29 cellular contexts compared by ENCODE assay signal in genomic region chr5:112734597-112734996, GRCh38.
"Had no signal": no experiment of that assay in that cellular context is flagged by ENCODE, and none has a peak within 500 bp of the region (broad histone marks: within the 10 kb centered on the region; RNA-seq: fewer than 3 reads in every experiment).

No MANE protein-coding gene starts in this region.

- ATAC-seq: activated CD4-positive, alpha-beta T cell treated with anti-CD3 and anti-CD28 coated beads for 36 hours; activated CD8-positive, alpha-beta memory T cell treated with anti-CD3 and anti-CD28 coated beads, Interleukin-2, amount 10 ng/mL, durations not matched to agents 7 days and 5 days; activated CD8-positive, alpha-beta T cell treated with anti-CD3 and anti-CD28 coated beads, Interleukin-2, amount 10 ng/mL, durations not matched to agents 7 days and 5 days; activated naive CD4-positive, alpha-beta T cell treated with anti-CD3 and anti-CD28 coated beads, Interleukin-2, amount 50 U/mL, for 72 hours; effector memory CD8-positive, alpha-beta T cell; foreskin keratinocyte; gastrocnemius medialis; heart left ventricle had no signal

- H3K9me3 Mint-ChIP-seq: activated CD4-positive, alpha-beta memory T cell treated with anti-CD3 and anti-CD28 coated beads for 36 hours; activated CD4-positive, alpha-beta T cell treated with anti-CD3 and anti-CD28 coated beads, Interleukin-2, amount 10 ng/mL, durations not matched to agents 24 days and 14 days; activated naive CD4-positive, alpha-beta T cell treated with anti-CD3 and anti-CD28 coated beads, Interleukin-2, amount 10 ng/mL, durations not matched to agents 7 days and 5 days; activated naive CD4-positive, alpha-beta T cell treated with anti-CD3 and anti-CD28 coated beads, Interleukin-2, amount 50 U/mL, for 72 hours; activated naive CD8-positive, alpha-beta T cell treated with anti-CD3 and anti-CD28 coated beads, Interleukin-2, amount 10 ng/mL, durations not matched to agents 7 days and 5 days; effector memory CD8-positive, alpha-beta T cell had no signal

- H3K4me3 ChIP-seq: esophagus muscularis mucosa, gastrocnemius medialis, heart left ventricle had no signal

- H3K4me3 Mint-ChIP-seq: activated CD4-positive, alpha-beta memory T cell treated with anti-CD3 and anti-CD28 coated beads for 36 hours; activated CD4-positive, alpha-beta T cell treated with anti-CD3 and anti-CD28 coated beads for 36 hours; activated CD4-positive, alpha-beta T cell treated with anti-CD3 and anti-CD28 coated beads, Interleukin-2, amount 10 ng/mL, durations not matched to agents 24 days and 14 days; activated CD8-positive, alpha-beta memory T cell treated with anti-CD3 and anti-CD28 coated beads, Interleukin-2, amount 10 ng/mL, durations not matched to agents 7 days and 5 days; activated CD8-positive, alpha-beta T cell treated with anti-CD3 and anti-CD28 coated beads, Interleukin-2, amount 10 ng/mL, durations not matched to agents 7 days and 5 days; activated naive CD4-positive, alpha-beta T cell treated with anti-CD3 and anti-CD28 coated beads, Interleukin-2, amount 10 ng/mL, durations not matched to agents 7 days and 5 days; activated naive CD8-positive, alpha-beta T cell treated with anti-CD3 and anti-CD28 coated beads, Interleukin-2, amount 10 ng/mL, durations not matched to agents 7 days and 5 days; effector memory CD8-positive, alpha-beta T cell had no signal

- H3K27ac Mint-ChIP-seq: activated CD4-positive, alpha-beta memory T cell treated with anti-CD3 and anti-CD28 coated beads for 36 hours; activated CD4-positive, alpha-beta T cell treated with anti-CD3 and anti-CD28 coated beads for 36 hours; activated CD4-positive, alpha-beta T cell treated with anti-CD3 and anti-CD28 coated beads, Interleukin-2, amount 10 ng/mL, durations not matched to agents 24 days and 14 days; activated CD8-positive, alpha-beta memory T cell treated with anti-CD3 and anti-CD28 coated beads, Interleukin-2, amount 10 ng/mL, durations not matched to agents 7 days and 5 days; activated CD8-positive, alpha-beta T cell treated with anti-CD3 and anti-CD28 coated beads, Interleukin-2, amount 10 ng/mL, durations not matched to agents 7 days and 5 days; activated naive CD4-positive, alpha-beta T cell treated with anti-CD3 and anti-CD28 coated beads, Interleukin-2, amount 10 ng/mL, durations not matched to agents 7 days and 5 days; activated naive CD4-positive, alpha-beta T cell treated with anti-CD3 and anti-CD28 coated beads, Interleukin-2, amount 50 U/mL, for 72 hours; activated naive CD8-positive, alpha-beta T cell treated with anti-CD3 and anti-CD28 coated beads, Interleukin-2, amount 10 ng/mL, durations not matched to agents 7 days and 5 days; effector memory CD8-positive, alpha-beta T cell had no signal

- H3K36me3 ChIP-seq: esophagus muscularis mucosa, gastrocnemius medialis, heart left ventricle had no signal

- H3K9me3 ChIP-seq: esophagus muscularis mucosa, gastrocnemius medialis, heart left ventricle had no signal

- H3K27me3 Mint-ChIP-seq: activated CD4-positive, alpha-beta memory T cell treated with anti-CD3 and anti-CD28 coated beads for 36 hours; activated CD4-positive, alpha-beta T cell treated with anti-CD3 and anti-CD28 coated beads for 36 hours; activated CD8-positive, alpha-beta memory T cell treated with anti-CD3 and anti-CD28 coated beads, Interleukin-2, amount 10 ng/mL, durations not matched to agents 7 days and 5 days; activated naive CD8-positive, alpha-beta T cell treated with anti-CD3 and anti-CD28 coated beads, Interleukin-2, amount 10 ng/mL, durations not matched to agents 7 days and 5 days; effector memory CD8-positive, alpha-beta T cell had no signal

- FAIRE-seq: astrocyte, colon had no signal

- DNase-seq: activated CD4-positive, alpha-beta memory T cell treated with anti-CD3 and anti-CD28 coated beads for 36 hours; activated CD4-positive, alpha-beta T cell treated with anti-CD3 and anti-CD28 coated beads for 36 hours; activated CD4-positive, CD25-positive, alpha-beta regulatory T cell; activated CD4-positive, CD25-positive, alpha-beta regulatory T cell treated with anti-CD3 and anti-CD28 coated beads, Interleukin-2, amount 50 U/mL, for 72 hours; activated CD8-positive, alpha-beta memory T cell treated with anti-CD3 and anti-CD28 coated beads, Interleukin-2, amount 10 ng/mL, durations not matched to agents 7 days and 5 days; activated CD8-positive, alpha-beta memory T cell treated with anti-CD3 and anti-CD28 coated beads, Interleukin-2, amount 50 U/mL, for 4 hours; activated CD8-positive, alpha-beta T cell treated with anti-CD3 and anti-CD28 coated beads, Interleukin-2, amount 10 ng/mL, durations not matched to agents 7 days and 5 days; activated gamma-delta T cell; activated naive CD4-positive, alpha-beta T cell; activated naive CD4-positive, alpha-beta T cell treated with anti-CD3 and anti-CD28 coated beads, Interleukin-2, amount 10 ng/mL, durations not matched to agents 7 days and 5 days; activated naive CD8-positive, alpha-beta T cell treated with anti-CD3 and anti-CD28 coated beads, Interleukin-2, amount 10 ng/mL, durations not matched to agents 7 days and 5 days; activated T-cell treated with anti-CD3 and anti-CD28 coated beads, Interleukin-2, amount 50 U/mL, for 1 hour; activated T-cell treated with anti-CD3 and anti-CD28 coated beads, Interleukin-2, amount 50 U/mL, for 48 hours; caudate nucleus; cortex of kidney; dermis blood vessel endothelial cell; effector CD4-positive, alpha-beta T cell; effector memory CD8-positive, alpha-beta T cell; erythroblast; foreskin keratinocyte; gastrocnemius medialis; glutamatergic neuron; heart left ventricle; T-helper 2 cell had no signal

- H3K36me3 Mint-ChIP-seq: activated CD4-positive, alpha-beta memory T cell treated with anti-CD3 and anti-CD28 coated beads for 36 hours; activated CD8-positive, alpha-beta memory T cell treated with anti-CD3 and anti-CD28 coated beads, Interleukin-2, amount 10 ng/mL, durations not matched to agents 7 days and 5 days had no signal

- H3K27me3 ChIP-seq: esophagus muscularis mucosa, foreskin keratinocyte, gastrocnemius medialis, heart left ventricle had no signal

- H3K27ac ChIP-seq: esophagus muscularis mucosa, foreskin keratinocyte, gastrocnemius medialis, heart left ventricle had no signal
